Comparison of ENCODE assay signal across 7 cellular contexts in genomic region chr12:77746108-77746507, GRCh38.
DNase-seq lines count a peak whose midpoint lies in the region; ATAC-seq lines count a peak whose summit lies in the region.

No MANE protein-coding gene starts in this region.

- peaks cover 3% of the 10 kb centered on the region for H3K4me1 Mint-ChIP-seq in memory B cell

- no peaks in the 10 kb centered on the region for H3K36me3 Mint-ChIP-seq in memory B cell

- DNase-seq in GM19240 (ENCODE audit: insufficient read length, low spot score) (peak; percentile 2), NCI-H510A (lab: John Stamatoyannopoulos, UW) (peak; percentile 80), memory B cell (ENCODE audit: low spot score in 2 of 2) (peak in 1 of 2 donors; percentile 30), HuH-7.5 (ENCODE audit: low spot score) (no peak)
- no peak for DNase-seq in activated effector memory CD4-positive, alpha-beta T cell treated with Interleukin-2 at 50 U/mL for 16 hours
- DNase-seq in stimulated activated CD4-positive, alpha-beta T cell treated with anti-CD3 and anti-CD28 coated beads, Interleukin-4, amount 100 ng/mL, for 4 hours: no peak

- no peaks in the 10 kb centered on the region for H3K27me3 Mint-ChIP-seq in memory B cell

- H3K4me3 Mint-ChIP-seq in memory B cell: no peak overlapping the region

- H3K9me3 Mint-ChIP-seq in memory B cell: no peaks in the 10 kb centered on the region

- H3K27ac Mint-ChIP-seq in memory B cell: peak overlapping the region; percentile 67

- ATAC-seq in HG03103 (IDR thresholded peaks at IDR 0.05; ENCODE audit: low read depth, unreplicated experiment) (peak; percentile 100), memory B cell (ENCODE audit: low read depth) (peak; percentile 89)

Comparison
In these comparisons a context has a peak if more than half of its experiments do, and no peak if none do; other contexts are left out.
1. DNase-seq: peak in GM19240 (single experiment) and NCI-H510A (single experiment); none in HuH-7.5 (single experiment), activated effector memory CD4-positive, alpha-beta T cell treated with Interleukin-2 at 50 U/mL for 16 hours (single experiment) and stimulated activated CD4-positive, alpha-beta T cell treated with anti-CD3 and anti-CD28 coated beads, Interleukin-4, amount 100 ng/mL, for 4 hours (0 of 2).